ENCODE assay signal across 22 cellular contexts in genomic region chr9:75876999-75877647, GRCh38.
"Had no signal": no experiment of that assay in that cellular context is flagged by ENCODE, and none has a peak within 500 bp of the region (broad histone marks: within the 10 kb centered on the region; RNA-seq: fewer than 3 reads in every experiment).

No MANE protein-coding gene starts in this region.

- H3K27me3 ChIP-seq: colonic mucosa, esophagus squamous epithelium, gastroesophageal sphincter, pancreas, tibial artery had no signal

- H3K27ac ChIP-seq: colonic mucosa, esophagus squamous epithelium, gastroesophageal sphincter, pancreas, tibial artery had no signal

- H3K9me3 ChIP-seq: colonic mucosa, esophagus squamous epithelium, gastroesophageal sphincter, pancreas, tibial artery had no signal

- H3K4me3 ChIP-seq: colonic mucosa, esophagus squamous epithelium, gastroesophageal sphincter, lung, pancreas, tibial artery had no signal

- FAIRE-seq: kidney, pancreas, small intestine had no signal

- H3K4me1 ChIP-seq: colonic mucosa, esophagus squamous epithelium, gastroesophageal sphincter, pancreas, tibial artery had no signal

- H3K36me3 ChIP-seq: colonic mucosa, esophagus squamous epithelium, gastroesophageal sphincter, pancreas, tibial artery had no signal

- DNase-seq: colonic mucosa; dermis blood vessel endothelial cell; esophagus squamous epithelium; foreskin fibroblast; glutamatergic neuron; immature natural killer cell; kidney; left cardiac atrium; left ventricle myocardium superior; mesenchymal stem cell; midbrain; naive B cell; occipital lobe; pancreas; right cardiac atrium; small intestine; stimulated activated CD4-positive, alpha-beta T cell treated with anti-CD3 and anti-CD28 coated beads, Interleukin-12 subunit alpha, Interleukin-12 subunit beta, amount 100 ng/mL, for 4 hours; stimulated activated CD4-positive, alpha-beta T cell treated with anti-CD3 and anti-CD28 coated beads, Interleukin-2, amount 100 ng/mL, for 48 hours; tibial artery had no signal

- ATAC-seq: gastroesophageal sphincter; left cardiac atrium; left ventricle myocardium superior; pancreas; right cardiac atrium; stimulated activated memory B cell treated with anti-CD40 and anti-IgM and Interleukin-4, amounts not matched to agents 10 μg/mL and 1 μg/mL and 100 μg/mL, for 72 hours had no signal
